In genomic region chr17:82737981-82738877, GRCh38 we compare ENCODE assay signal across 12 cellular contexts. TPM values are rescaled to one million over a fixed set of nuclear protein-coding genes. Genes with fewer than 3 reads are reported as not detected.
DNase-seq lines count a peak whose midpoint lies in the region; ATAC-seq lines count a peak whose summit lies in the region.
"Had no signal": no experiment of that assay in that cellular context is flagged by ENCODE, and none has a peak within 500 bp of the region (broad histone marks: within the 10 kb centered on the region; RNA-seq: fewer than 3 reads in every experiment).

No MANE protein-coding gene starts in this region.

- H2AK5ac ChIP-seq in neuronal stem cell (ENCODE audit: low read depth, low read length) = peak overlapping the region; percentile 37

- no peaks in the 10 kb centered on the region for H3K27me3 ChIP-seq in neuronal stem cell (ENCODE audit: control insufficient read depth in 3 of 3, insufficient read depth in 3 of 3, low read depth in 1 of 3, low read length in 3 of 3)

- H3K36me3 Mint-ChIP-seq in stimulated activated naive B cell treated with anti-CD40 and anti-IgM and Interleukin-4, amounts not matched to agents 10 μg/mL and 1 μg/mL and 100 μg/mL, for 72 hours = peaks cover 21 to 38% of the 10 kb centered on the region in 2 donors

- peaks cover 29 to 57% of the 10 kb centered on the region in 2 donors for H3K36me3 ChIP-seq in neuronal stem cell (replicated peaks in 1 of 2; ENCODE audit: control insufficient read depth in 2 of 2, insufficient read depth in 2 of 2, low read length in 2 of 2)

- H2AFZ ChIP-seq in neuronal stem cell (ENCODE audit: low read length) = no peak overlapping the region

- H3K4ac ChIP-seq in neuronal stem cell (ENCODE audit: low read length) = no peak overlapping the region

- H3K23ac ChIP-seq in neuronal stem cell (ENCODE audit: low read depth, low read length, poor library complexity) = peak overlapping the region; percentile 43

- H3K27ac Mint-ChIP-seq in stimulated activated naive B cell treated with anti-CD40 and anti-IgM and Interleukin-4, amounts not matched to agents 10 μg/mL and 1 μg/mL and 100 μg/mL, for 72 hours = no peak overlapping the region

- DNase-seq in AG20443 (ENCODE audit: low spot score) (peak; percentile 18), SK-MEL-5 (ENCODE audit: low read depth, low spot score) (peak; percentile 52), cardiac septum (ENCODE audit: low spot score) (peak; percentile 91), neuronal stem cell (ENCODE audit: low spot score) (no peak), HuH-7.5 (ENCODE audit: low spot score) (no peak), RKO (ENCODE audit: low spot score) (no peak)
- DNase-seq in stimulated activated naive B cell treated with anti-CD40 and anti-IgM and Interleukin-4, amounts not matched to agents 10 μg/mL and 1 μg/mL and 100 μg/mL, for 72 hours = no peak
- no peak for DNase-seq in activated naive CD4-positive, alpha-beta T cell (lab: John Stamatoyannopoulos, UW)
- DNase-seq: activated T-cell treated with anti-CD3 and anti-CD28 coated beads, Interleukin-2, amount 50 U/mL, for 4 hours; DMS153; NCI-H345; stimulated activated CD4-positive, alpha-beta T cell treated with anti-CD3 and anti-CD28 coated beads, Interleukin-4, amount 100 ng/mL, for 1 hour had no signal

- H3K4me2 ChIP-seq in neuronal stem cell (ENCODE audit: insufficient read depth, low read length, poor library complexity, severe bottlenecking) = no peak overlapping the region

- peaks cover 23 to 31% of the 10 kb centered on the region in 2 donors for H3K9me3 ChIP-seq in neuronal stem cell (replicated peaks in 1 of 2; ENCODE audit: control insufficient read depth in 2 of 2, insufficient read depth in 1 of 2, low read depth in 1 of 2, low read length in 2 of 2)

- WGBS in neuronal stem cell (ENCODE audit: extremely low coverage in 2 of 2, insufficient read length in 2 of 2, insufficient replicate concordance in 1 of 2), 2 donors = no CpG with 5 or more reads among the region's 25 CpGs

- H3K4me1 Mint-ChIP-seq in stimulated activated naive B cell treated with anti-CD40 and anti-IgM and Interleukin-4, amounts not matched to agents 10 μg/mL and 1 μg/mL and 100 μg/mL, for 72 hours = peaks cover 0 to 4% of the 10 kb centered on the region in 2 donors

- intact Hi-C loops in cardiac septum (cut with DNase I) = loop anchor here (5.0 kb wide), 1 partner anchor 71 kb away; no protein-coding TSS in a partner anchor

- peak overlapping the region; percentile 82 for H2BK5ac ChIP-seq in neuronal stem cell (ENCODE audit: low read length)

- H3K9me3 Mint-ChIP-seq in stimulated activated naive B cell treated with anti-CD40 and anti-IgM and Interleukin-4, amounts not matched to agents 10 μg/mL and 1 μg/mL and 100 μg/mL, for 72 hours = peaks cover 12 to 21% of the 10 kb centered on the region in 2 donors

- no peak overlapping the region for H4K91ac ChIP-seq in neuronal stem cell (ENCODE audit: low read depth, low read length, poor library complexity)

- H2BK120ac ChIP-seq in neuronal stem cell (ENCODE audit: low read depth, low read length) = no peak overlapping the region

- peaks cover 5% of the 10 kb centered on the region for H3K79me1 ChIP-seq in neuronal stem cell (ENCODE audit: low read depth, low read length)

- H3K4me1 ChIP-seq in neuronal stem cell (ENCODE audit: control insufficient read depth in 2 of 2, insufficient read depth in 1 of 2, low read depth in 1 of 2, low read length in 2 of 2) = peaks cover 0 to 2% of the 10 kb centered on the region in 2 donors

- H3K18ac ChIP-seq in neuronal stem cell (ENCODE audit: low read length) = no peak overlapping the region

- H3K27ac ChIP-seq in neuronal stem cell (replicated peaks; ENCODE audit: low read length) = no peak overlapping the region

- H3K27me3 Mint-ChIP-seq in stimulated activated naive B cell treated with anti-CD40 and anti-IgM and Interleukin-4, amounts not matched to agents 10 μg/mL and 1 μg/mL and 100 μg/mL, for 72 hours = peaks cover 7 to 16% of the 10 kb centered on the region in 2 donors

- H3K4me3 ChIP-seq in neuronal stem cell (ENCODE audit: low read length in 2 of 2) = no peak overlapping the region

- no peak overlapping the region for H4K8ac ChIP-seq in neuronal stem cell (ENCODE audit: low read depth, low read length)

- in situ Hi-C loops in SK-MEL-5 (cut with HindIII; ENCODE audit: low pct_unique_long_range_greater_than_20kb, low sequenced_read_pairs) = no loop called here

- no peak overlapping the region for H3K4me3 Mint-ChIP-seq in stimulated activated naive B cell treated with anti-CD40 and anti-IgM and Interleukin-4, amounts not matched to agents 10 μg/mL and 1 μg/mL and 100 μg/mL, for 72 hours
- H3K4me3 Mint-ChIP-seq: activated T-cell treated with anti-CD3 and anti-CD28 coated beads, Interleukin-2, amount 50 U/mL, for 4 hours had no signal

- no peak overlapping the region for H2BK15ac ChIP-seq in neuronal stem cell (ENCODE audit: low read length)

- no peak for ATAC-seq in stimulated activated naive B cell treated with anti-CD40 and anti-IgM and Interleukin-4, amounts not matched to agents 10 μg/mL and 1 μg/mL and 100 μg/mL, for 72 hours (replicated peaks)
- ATAC-seq: activated T-cell treated with anti-CD3 and anti-CD28 coated beads, Interleukin-2, amount 50 U/mL, for 4 hours had no signal

- no peak overlapping the region for H3K9ac ChIP-seq in neuronal stem cell (ENCODE audit: low read depth, low read length, poor library complexity)

- no peak overlapping the region for H2BK12ac ChIP-seq in neuronal stem cell (ENCODE audit: low read length)

- H3K14ac ChIP-seq in neuronal stem cell (ENCODE audit: low read length) = no peak overlapping the region

RNA-seq across cellular contexts. Expression of gene FN3K, which starts 2.8 kb away (rescaled TPM):
- total RNA-seq in SK-MEL-5 (2014; rRNA removed; shearing (Covaris generic)) = 1.1 and 1.7 TPM in 2 replicates
- 2.9 and 3.5 TPM in 2 replicates for polyA plus RNA-seq in SK-MEL-5 (2015; cell fraction: cytosol; rRNA removed)
- polyA plus RNA-seq in SK-MEL-5 (2015; cell fraction: nucleus; rRNA removed) = 6.3 and 9.6 TPM in 2 replicates
- total RNA-seq in cardiac septum = 82.4 TPM
- polyA plus RNA-seq in neuronal stem cell (2013, experiment 1 of 2) = 15.9 TPM
- polyA plus RNA-seq in neuronal stem cell (2013, experiment 2 of 2) = 17.0 TPM

RNA-seq across cellular contexts. Expression of gene TBCD, which starts 13.6 kb away (rescaled TPM):
- 13.6 and 23.5 TPM in 2 replicates for total RNA-seq in SK-MEL-5 (2014; rRNA removed; shearing (Covaris generic))
- polyA plus RNA-seq in SK-MEL-5 (2015; cell fraction: cytosol; rRNA removed) = 25.8 and 38.3 TPM in 2 replicates
- 76.0 and 89.3 TPM in 2 replicates for polyA plus RNA-seq in SK-MEL-5 (2015; cell fraction: nucleus; rRNA removed)
- 67.3 TPM for total RNA-seq in cardiac septum
- polyA plus RNA-seq in neuronal stem cell (2013, experiment 1 of 2) = 62.8 TPM
- polyA plus RNA-seq in neuronal stem cell (2013, experiment 2 of 2) = 65.7 TPM

RNA-seq across cellular contexts. Expression of gene FN3KRP, which starts 21.7 kb away (rescaled TPM):
- 19.8 and 22.1 TPM in 2 replicates for total RNA-seq in SK-MEL-5 (2014; rRNA removed; shearing (Covaris generic))
- polyA plus RNA-seq in SK-MEL-5 (2015; cell fraction: cytosol; rRNA removed) = 25.0 and 29.1 TPM in 2 replicates
- polyA plus RNA-seq in SK-MEL-5 (2015; cell fraction: nucleus; rRNA removed) = 11.1 and 20.9 TPM in 2 replicates
- total RNA-seq in cardiac septum = 16.2 TPM
- 23.3 TPM for polyA plus RNA-seq in neuronal stem cell (2013, experiment 1 of 2)
- polyA plus RNA-seq in neuronal stem cell (2013, experiment 2 of 2) = 21.8 TPM

RNA-seq across cellular contexts. Expression of gene RAB40B, which starts 39.7 kb away (rescaled TPM):
- total RNA-seq in SK-MEL-5 (2014; rRNA removed; shearing (Covaris generic)) = 3.5 and 4.8 TPM in 2 replicates
- 6.3 and 10.4 TPM in 2 replicates for polyA plus RNA-seq in SK-MEL-5 (2015; cell fraction: cytosol; rRNA removed)
- polyA plus RNA-seq in SK-MEL-5 (2015; cell fraction: nucleus; rRNA removed) = 6.4 and 23.8 TPM in 2 replicates
- total RNA-seq in cardiac septum = 31.9 TPM
- 9.4 TPM for polyA plus RNA-seq in neuronal stem cell (2013, experiment 1 of 2)
- 10.4 TPM for polyA plus RNA-seq in neuronal stem cell (2013, experiment 2 of 2)

Comparison
In these comparisons a context has a peak if more than half of its experiments do, and no peak if none do; other contexts are left out.
1. DNase-seq: peak in AG20443 (single experiment), SK-MEL-5 (single experiment) and cardiac septum (single experiment); none in neuronal stem cell (single experiment), HuH-7.5 (single experiment), RKO (single experiment), stimulated activated naive B cell treated with anti-CD40 and anti-IgM and Interleukin-4, amounts not matched to agents 10 μg/mL and 1 μg/mL and 100 μg/mL, for 72 hours (single experiment) and activated naive CD4-positive, alpha-beta T cell (0 of 4).
2. RNA of gene FN3K, which starts 2.8 kb away (total RNA-seq): 82.4 TPM in cardiac septum (single experiment); 1.1 to 1.7 TPM in SK-MEL-5; every median in the first group is over 10 times any median in the second.